22 cellular contexts compared by ENCODE assay signal in the genomic region with DNA sequence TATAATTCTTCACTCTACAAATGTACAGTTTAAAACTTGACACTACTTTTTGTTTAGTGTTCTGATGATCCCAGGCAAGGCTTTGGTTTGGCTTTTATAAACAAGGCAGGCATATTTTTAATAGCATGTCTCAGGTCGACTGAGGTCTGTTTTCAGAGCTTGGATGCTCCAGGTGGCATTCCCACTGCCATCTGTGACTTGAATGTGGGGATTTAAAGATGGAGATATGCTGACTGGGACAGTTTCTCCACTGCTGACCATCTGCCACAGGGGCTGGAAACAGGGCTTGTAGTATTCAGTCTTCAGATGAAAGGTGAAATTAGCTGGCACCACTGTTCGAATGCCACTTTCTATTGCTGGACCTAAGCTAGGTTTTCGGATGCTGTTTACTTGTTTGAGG.
"Had no signal": no experiment of that assay in that cellular context is flagged by ENCODE, and none has a peak within 500 bp of the region (broad histone marks: within the 10 kb centered on the region; RNA-seq: fewer than 3 reads in every experiment).

No MANE protein-coding gene starts in this region.

- H3K36me3 ChIP-seq: prostate gland, spleen, thoracic aorta had no signal

- ATAC-seq: activated T-cell treated with anti-CD3 and anti-CD28 coated beads, Interleukin-2, amount 50 U/mL, for 72 hours; esophagus mucosa; left ventricle myocardium superior; natural killer cell treated with Interleukin-12 subunit alpha and Interleukin-12 subunit beta and Interleukin-15 and Interleukin-18, amount 100 ng/mL, for 72 hours; T-cell had no signal

- H3K27ac ChIP-seq: prostate gland, spleen, thoracic aorta had no signal

- H3K4me1 ChIP-seq: prostate gland, spleen had no signal

- H3K9me3 ChIP-seq: prostate gland had no signal

- H3K4me3 ChIP-seq: prostate gland, spleen, thoracic aorta had no signal

- H3K27me3 ChIP-seq: spleen had no signal

- DNase-seq: activated CD4-positive, alpha-beta T cell treated with anti-CD3 and anti-CD28 coated beads for 4 hours; activated CD4-positive, alpha-beta T cell treated with anti-CD3 and anti-CD28 coated beads, Interleukin-2, amount 50 U/mL, for 48 hours; activated CD4-positive, CD25-positive, alpha-beta regulatory T cell; activated effector memory CD4-positive, alpha-beta T cell treated with Interleukin-2 at 50 U/mL for 16 hours; activated naive CD4-positive, alpha-beta T cell treated with anti-CD3 and anti-CD28 coated beads for 36 hours; activated T-cell treated with anti-CD3 and anti-CD28 coated beads, Interleukin-2, amount 50 U/mL, for 72 hours; dermis blood vessel endothelial cell; effector CD8-positive, alpha-beta T cell; foreskin melanocyte; hippocampal formation; left ventricle myocardium superior; mammary epithelial cell; midbrain; spleen; stimulated activated CD4-positive, alpha-beta T cell treated with anti-CD3 and anti-CD28 coated beads, Interleukin-4, amount 100 ng/mL, for 1 hour; stimulated activated naive CD4-positive, alpha-beta T cell; T-cell had no signal

- FAIRE-seq: endothelial cell of umbilical vein had no signal
